8 cellular contexts compared by ENCODE assay signal in the genomic region with DNA sequence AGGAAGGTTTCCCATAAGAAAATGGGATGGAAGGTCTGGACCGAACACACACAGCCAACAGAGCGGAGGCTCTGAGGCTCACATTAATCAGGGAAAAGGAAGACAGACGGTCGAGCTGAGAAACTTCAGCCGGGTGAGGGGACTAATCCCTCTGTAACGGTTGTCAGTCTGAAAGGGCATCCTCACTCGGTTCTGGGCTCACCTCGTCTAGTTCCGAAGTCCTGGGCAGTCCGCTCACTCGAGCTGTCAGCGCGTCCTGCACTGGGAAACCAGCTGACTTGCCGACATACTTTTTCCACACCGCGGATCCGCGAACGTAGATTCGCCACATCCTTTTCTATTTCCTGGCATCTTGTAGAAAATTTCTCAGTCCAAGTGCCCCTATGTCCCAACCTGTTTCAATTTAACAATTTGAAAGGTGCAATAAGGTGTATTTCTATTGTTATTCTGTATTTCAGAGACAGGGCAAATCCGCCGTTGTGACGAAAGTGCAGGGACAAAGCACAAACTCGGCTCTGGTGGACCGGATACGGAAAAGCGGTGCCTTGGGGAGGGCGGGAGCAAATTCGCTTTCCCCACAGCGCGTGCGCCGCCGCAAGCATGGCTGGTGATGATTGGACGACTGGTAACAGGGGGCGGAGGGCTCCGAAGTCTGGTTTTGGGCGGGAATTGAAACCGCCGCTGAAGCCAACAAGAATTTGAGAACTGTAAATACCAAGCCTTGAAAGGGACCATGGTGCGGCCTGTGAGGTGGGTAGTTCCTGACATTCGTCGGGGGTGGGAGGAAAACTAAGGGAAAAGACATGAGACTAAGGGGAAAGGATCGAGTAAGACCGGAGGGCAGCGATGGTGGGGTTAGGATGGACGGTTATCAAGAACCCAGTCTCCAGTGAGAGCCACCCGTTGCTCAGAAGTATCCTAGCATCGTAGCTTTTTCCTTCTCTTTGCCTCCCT. TPM values are rescaled to one million over a fixed set of nuclear protein-coding genes. Genes with fewer than 3 reads are reported as not detected.
A peak's percentile ranks its signal among the peaks of the same experiment; 100 is the strongest.
DNase-seq lines count a peak whose midpoint lies in the region; ATAC-seq, FAIRE-seq and TF ChIP-seq lines count a peak whose summit lies in the region.

TSS of gene RAD51AP1 (plus strand) at position 684 of the 954 bp plus-strand sequence. CDS start at position 734, 50 bp downstream.

- H4K20me1 ChIP-seq in keratinocyte (ENCODE audit: control insufficient read depth, extremely low read depth, insufficient read depth, low read length): no peaks in the 10 kb centered on the region

- peak within 1 kb of the TSS; percentile 100 for H3K27ac ChIP-seq in keratinocyte (ENCODE audit: control insufficient read depth, insufficient read depth, low read length)

- H3K79me2 ChIP-seq in keratinocyte (ENCODE audit: control insufficient read depth, insufficient read depth, low read length): peaks cover 33% of the 10 kb centered on the region

- peak within 1 kb of the TSS; percentile 89 for H3K4me2 ChIP-seq in keratinocyte (ENCODE audit: control insufficient read depth, extremely low read depth, insufficient read depth, low read depth, low read length)

- H3K4me3 ChIP-seq in AG10803 (ENCODE audit: low read length) (peak within 1 kb of the TSS; percentile 98), keratinocyte (ENCODE audit: control insufficient read depth in 2 of 3, extremely low read depth in 1 of 3, insufficient read depth in 2 of 3, low read depth in 1 of 3, low read length in 3 of 3) (peak within 1 kb of the TSS; percentile 63 to 96 (median 95))

- peak; percentile 91 for ATAC-seq in HG03432 (IDR thresholded peaks at IDR 0.05; ENCODE audit: unreplicated experiment)

- peaks cover 8% of the 10 kb centered on the region for H3K4me1 ChIP-seq in keratinocyte (ENCODE audit: control insufficient read depth, extremely low read depth, insufficient read depth, low read length)

- peak within 1 kb of the TSS; percentile 99 for H3K9ac ChIP-seq in keratinocyte (ENCODE audit: control insufficient read depth, extremely low read depth, insufficient read depth, low read length)

- no peaks in the 10 kb centered on the region for H3K9me1 ChIP-seq in keratinocyte (ENCODE audit: control insufficient read depth, extremely low read depth, insufficient read depth, low read length)

- dilution Hi-C loops in keratinocyte (cut with MboI; ENCODE audit: extremely low pct_ligation_motif_present, low sequenced_read_pairs): no loop called here

- TF ChIP-seq CTCF in AG10803 (conservative IDR thresholded peaks at IDR 0.05; ENCODE audit: low read length) (no peak), keratinocyte (optimal IDR thresholded peaks at IDR 0.05 in 1 of 3, IDR thresholded peaks at IDR 0.05 in 1 of 3, conservative IDR thresholded peaks at IDR 0.05 in 1 of 3; ENCODE audit: extremely low read depth in 1 of 3, insufficient read depth in 2 of 3, low read length in 3 of 3) (no peak)

- H3K27me3 ChIP-seq in keratinocyte (ENCODE audit: control insufficient read depth, extremely low read depth, insufficient read depth, low read length): no peaks in the 10 kb centered on the region

- peak within 1 kb of the TSS; percentile 100 for H2AFZ ChIP-seq in keratinocyte (ENCODE audit: control insufficient read depth, low read length)

- peak; percentile 76 for TF ChIP-seq POLR2A in GM19099 (IDR thresholded peaks at IDR 0.05; ENCODE audit: extremely low read depth, insufficient read length, low read depth)

- peaks cover 0 to 4% of the 10 kb centered on the region in 2 experiments for H3K36me3 ChIP-seq in keratinocyte (ENCODE audit: control insufficient read depth in 2 of 2, extremely low read depth in 1 of 2, insufficient read depth in 2 of 2, low read length in 2 of 2)

- DNase-seq in AG10803 (ENCODE audit: low read depth) (peak; percentile 98), NCI-H510A (lab: John Stamatoyannopoulos, UW) (peak; percentile 91), cerebellum (ENCODE audit: low spot score) (peak; percentile 95), keratinocyte (ENCODE audit: low read depth, low spot score) (peak; percentile 41)
- DNase-seq in activated CD4-positive, alpha-beta T cell treated with anti-CD3 and anti-CD28 coated beads for 1 hour: peak; percentile 93
- DNase-seq in stimulated activated CD4-positive, alpha-beta T cell treated with anti-CD3 and anti-CD28 coated beads, Interleukin-15, amount 100 ng/mL, for 1 hour (ENCODE audit: low read depth in 1 of 2, low spot score in 1 of 2): peak; percentile 84 to 89

- H3K9me3 ChIP-seq in keratinocyte (ENCODE audit: control insufficient read depth, low read depth, low read length): no peaks in the 10 kb centered on the region

- peak; percentile 83 for FAIRE-seq in keratinocyte (lab: Jason Lieb, UNC)

RNA-seq across cellular contexts. Expression of gene RAD51AP1, which starts in this region (rescaled TPM):
- 13.4 TPM for total RNA-seq in cerebellum
- 2.6 to 13.0 TPM (median 8.6 TPM) in 3 replicates for polyA plus RNA-seq in keratinocyte
- polyA plus RNA-seq in keratinocyte (2011; ENCODE audit: low read depth): 1.4 TPM
- polyA plus RNA-seq in keratinocyte (2011; cell fraction: cytosol; rRNA removed): 3.6 and 5.2 TPM in 2 replicates
- polyA plus RNA-seq in keratinocyte (2011; cell fraction: nucleus; rRNA removed): 3.5 and 6.1 TPM in 2 replicates
- polyA plus RNA-seq in keratinocyte (2012; ENCODE audit: low replicate concordance): 0.51 and 6.2 TPM in 2 replicates
- polyA minus RNA-seq in keratinocyte: 0.16 to 2.8 TPM (median 0.52 TPM) in 3 replicates
- polyA minus RNA-seq in keratinocyte (2011; cell fraction: cytosol; rRNA and poly(A)+ RNA removed): not detected
- 0.42 and 2.0 TPM in 2 replicates for polyA minus RNA-seq in keratinocyte (2011; cell fraction: nucleus; rRNA and poly(A)+ RNA removed)

Comparison
In these comparisons a context has a peak if more than half of its experiments do, and no peak if none do; other contexts are left out.
1. Peak in every context shown above with its lines: DNase-seq, ATAC-seq, H3K4me3 ChIP-seq and H3K27ac ChIP-seq.
2. DNase-seq: peak in every context shown above with its lines; median percentile 98 in AG10803; 95 in cerebellum; 93 in activated CD4-positive, alpha-beta T cell treated with anti-CD3 and anti-CD28 coated beads for 1 hour; 91 in NCI-H510A; 86 in stimulated activated CD4-positive, alpha-beta T cell treated with anti-CD3 and anti-CD28 coated beads, Interleukin-15, amount 100 ng/mL, for 1 hour; 41 in keratinocyte.